In the genomic region with DNA sequence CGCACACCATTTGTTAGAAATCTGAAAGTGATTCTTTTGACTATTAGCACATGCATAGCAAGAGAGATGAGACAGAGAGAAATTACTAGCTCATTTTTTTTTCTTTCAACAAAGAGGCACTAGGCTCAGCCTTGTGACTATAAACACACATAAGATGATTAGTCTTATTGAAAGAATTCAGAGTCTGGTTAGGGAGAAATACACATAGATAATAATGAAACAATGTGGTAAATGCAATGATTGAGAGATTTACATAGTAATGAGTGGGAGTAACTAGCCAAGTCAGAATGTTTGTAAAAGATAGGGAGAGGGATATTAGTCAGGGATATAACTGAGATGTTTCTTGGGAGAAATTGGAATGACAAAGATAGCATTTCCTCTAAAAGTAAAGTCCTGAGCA, we compare ENCODE assay signal across 20 cellular contexts.
DNase-seq lines count a peak whose midpoint lies in the region; ATAC-seq and TF ChIP-seq lines count a peak whose summit lies in the region.
"Had no signal": no experiment of that assay in that cellular context is flagged by ENCODE, and none has a peak within 500 bp of the region (broad histone marks: within the 10 kb centered on the region; RNA-seq: fewer than 3 reads in every experiment).

No MANE protein-coding gene starts in this region.

- no peak for DNase-seq in GM23338 (ENCODE audit: low spot score)
- DNase-seq in HS-5 (ENCODE audit: low read depth): peak; percentile 31
- peak; percentile 10 for DNase-seq in astrocyte of the hippocampus (ENCODE audit: low read depth, low spot score)
- DNase-seq in kidney glomerular epithelial cell (lab: John Stamatoyannopoulos, UW): peak; percentile 12
- no peak for DNase-seq in chondrocyte (ENCODE audit: low spot score)
- no peak for DNase-seq in kidney tubule cell (ENCODE audit: low spot score)
- DNase-seq: ACHN; BE2C; C1 segment of cervical spinal cord; CD4-positive, CD25-positive, alpha-beta regulatory T cell; CD8-positive, alpha-beta memory T cell; COR-L47; DMS 273 treated with DMSO at 0.1 percent for 48 hours; GOT3; H7; HFFc6 had no signal

- H3K9me2 ChIP-seq in GM23338 (ENCODE audit: insufficient read depth): no peaks in the 10 kb centered on the region

- H3K27me3 Mint-ChIP-seq in GM23338 (ENCODE audit: insufficient read depth, low read depth, poor library complexity) (no peaks in the 10 kb centered on the region), chondrocyte (ENCODE audit: low read depth) (peaks cover 9% of the 10 kb centered on the region)
- H3K27me3 Mint-ChIP-seq: CD8-positive, alpha-beta memory T cell; IgD-negative memory B cell had no signal

- no peak overlapping the region for H3K27ac Mint-ChIP-seq in GM23338
- H3K27ac Mint-ChIP-seq in chondrocyte (ENCODE audit: unreplicated experiment): no peak overlapping the region
- H3K27ac Mint-ChIP-seq: CD4-positive, CD25-positive, alpha-beta regulatory T cell; CD8-positive, alpha-beta memory T cell; HFFc6; IgD-negative memory B cell had no signal

- H3K79me2 ChIP-seq in GM23338 (replicated peaks; ENCODE audit: insufficient read depth): no peaks in the 10 kb centered on the region

- no peak overlapping the region for H3K4me3 ChIP-seq in GM23338

- peak overlapping the region; percentile 48; the same call in 1 of the 2 replicates for H2AFZ ChIP-seq in GM23338

- no peak overlapping the region for H3K4me2 ChIP-seq in GM23338

- no peak overlapping the region for H3K4me3 Mint-ChIP-seq in GM23338
- no peak overlapping the region for H3K4me3 Mint-ChIP-seq in chondrocyte (ENCODE audit: unreplicated experiment)
- H3K4me3 Mint-ChIP-seq: CD4-positive, CD25-positive, alpha-beta regulatory T cell; CD8-positive, alpha-beta memory T cell; HFFc6; IgD-negative memory B cell had no signal

- no peaks in the 10 kb centered on the region for H3F3A ChIP-seq in GM23338 (replicated peaks; ENCODE audit: low read depth)

- no peaks in the 10 kb centered on the region for H3K27me3 ChIP-seq in GM23338 (ENCODE audit: insufficient read depth)
- H3K27me3 ChIP-seq: BE2C had no signal

- H3K36me3 Mint-ChIP-seq in GM23338 (ENCODE audit: low read depth) (no peaks in the 10 kb centered on the region), chondrocyte (ENCODE audit: low read depth) (no peaks in the 10 kb centered on the region)
- H3K36me3 Mint-ChIP-seq: CD4-positive, CD25-positive, alpha-beta regulatory T cell; CD8-positive, alpha-beta memory T cell; IgD-negative memory B cell had no signal

- H3K36me3 ChIP-seq in GM23338 (ENCODE audit: insufficient read depth): no peaks in the 10 kb centered on the region
- H3K36me3 ChIP-seq: BE2C had no signal

- no peak for ATAC-seq in GM23338
- no peak for ATAC-seq in GM19023 (IDR thresholded peaks at IDR 0.05; ENCODE audit: unreplicated experiment)
- ATAC-seq: HCT116, HepG2 had no signal

- H3K9me3 Mint-ChIP-seq in GM23338 (no peaks in the 10 kb centered on the region), chondrocyte (ENCODE audit: low read depth) (no peaks in the 10 kb centered on the region)
- H3K9me3 Mint-ChIP-seq: IgD-negative memory B cell had no signal

- H4K20me1 ChIP-seq in GM23338 (replicated peaks; ENCODE audit: insufficient read depth): no peaks in the 10 kb centered on the region

- H3K4me1 Mint-ChIP-seq in GM23338 (peaks cover 10% of the 10 kb centered on the region; the same call in 2 of the 3 replicates), chondrocyte (ENCODE audit: low read depth) (no peaks in the 10 kb centered on the region)
- H3K4me1 Mint-ChIP-seq: CD4-positive, CD25-positive, alpha-beta regulatory T cell; CD8-positive, alpha-beta memory T cell; IgD-negative memory B cell had no signal

- H3K27ac ChIP-seq in GM23338 (ENCODE audit: low read depth): no peak overlapping the region

- no peaks in the 10 kb centered on the region for H3K4me1 ChIP-seq in GM23338 (ENCODE audit: insufficient read depth)
- H3K4me1 ChIP-seq: BE2C had no signal

- TF ChIP-seq CTCF in GM23338 (conservative IDR thresholded peaks at IDR 0.05; ENCODE audit: low read depth in 2 of 2): no peak
- no peak for TF ChIP-seq CTCF in chondrocyte (IDR thresholded peaks at IDR 0.05)

TF ChIP-seq in GM23338, 12 proteins besides CTCF, POLR2A, EP300 and RAD21:
- no peak for TF ChIP-seq POLR2AphosphoS5 (IDR thresholded peaks at IDR 0.05; ENCODE audit: low read depth)
- TF ChIP-seq CREB1 (CRISPR knock-in tag; IDR thresholded peaks at IDR 0.05; ENCODE audit: low read depth): no peak
- TF ChIP-seq, protein P1, sequence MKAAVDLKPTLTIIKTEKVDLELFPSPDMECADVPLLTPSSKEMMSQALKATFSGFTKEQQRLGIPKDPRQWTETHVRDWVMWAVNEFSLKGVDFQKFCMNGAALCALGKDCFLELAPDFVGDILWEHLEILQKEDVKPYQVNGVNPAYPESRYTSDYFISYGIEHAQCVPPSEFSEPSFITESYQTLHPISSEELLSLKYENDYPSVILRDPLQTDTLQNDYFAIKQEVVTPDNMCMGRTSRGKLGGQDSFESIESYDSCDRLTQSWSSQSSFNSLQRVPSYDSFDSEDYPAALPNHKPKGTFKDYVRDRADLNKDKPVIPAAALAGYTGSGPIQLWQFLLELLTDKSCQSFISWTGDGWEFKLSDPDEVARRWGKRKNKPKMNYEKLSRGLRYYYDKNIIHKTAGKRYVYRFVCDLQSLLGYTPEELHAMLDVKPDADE (IDR thresholded peaks at IDR 0.05): no peak
- TF ChIP-seq EZH2 (IDR thresholded peaks at IDR 0.05; ENCODE audit: low read depth, unreplicated experiment): no peak
- no peak for TF ChIP-seq EZH2phosphoT487 (IDR thresholded peaks at IDR 0.05; ENCODE audit: unreplicated experiment)
- TF ChIP-seq ZNF114 (CRISPR knock-in tag; IDR thresholded peaks at IDR 0.05): no peak
- TF ChIP-seq STAT1 (IDR thresholded peaks at IDR 0.05; ENCODE audit: unreplicated experiment): no peak
- no peak for TF ChIP-seq ZNF462 (CRISPR knock-in tag; IDR thresholded peaks at IDR 0.05)
- TF ChIP-seq NANOG (IDR thresholded peaks at IDR 0.05; ENCODE audit: borderline replicate concordance): no peak
TF ChIP-seq in GM23338: peak in this region for 0.

Comparison
In these comparisons a context has a peak if more than half of its experiments do, and no peak if none do; other contexts are left out.
1. DNase-seq: peak in HS-5 (single experiment), astrocyte of the hippocampus (single experiment) and kidney glomerular epithelial cell (single experiment); none in GM23338 (single experiment), chondrocyte (single experiment) and kidney tubule cell (single experiment).